In genomic region chr2:174688079-174688478, GRCh38 we compare ENCODE assay signal across 1 cellular context.
TF ChIP-seq lines count a peak whose summit lies in the region.

No MANE protein-coding gene starts in this region.

TF ChIP-seq in GM23338, 12 proteins besides CTCF, POLR2A, EP300 and RAD21 (continued from another document):
- TF ChIP-seq, protein P1, sequence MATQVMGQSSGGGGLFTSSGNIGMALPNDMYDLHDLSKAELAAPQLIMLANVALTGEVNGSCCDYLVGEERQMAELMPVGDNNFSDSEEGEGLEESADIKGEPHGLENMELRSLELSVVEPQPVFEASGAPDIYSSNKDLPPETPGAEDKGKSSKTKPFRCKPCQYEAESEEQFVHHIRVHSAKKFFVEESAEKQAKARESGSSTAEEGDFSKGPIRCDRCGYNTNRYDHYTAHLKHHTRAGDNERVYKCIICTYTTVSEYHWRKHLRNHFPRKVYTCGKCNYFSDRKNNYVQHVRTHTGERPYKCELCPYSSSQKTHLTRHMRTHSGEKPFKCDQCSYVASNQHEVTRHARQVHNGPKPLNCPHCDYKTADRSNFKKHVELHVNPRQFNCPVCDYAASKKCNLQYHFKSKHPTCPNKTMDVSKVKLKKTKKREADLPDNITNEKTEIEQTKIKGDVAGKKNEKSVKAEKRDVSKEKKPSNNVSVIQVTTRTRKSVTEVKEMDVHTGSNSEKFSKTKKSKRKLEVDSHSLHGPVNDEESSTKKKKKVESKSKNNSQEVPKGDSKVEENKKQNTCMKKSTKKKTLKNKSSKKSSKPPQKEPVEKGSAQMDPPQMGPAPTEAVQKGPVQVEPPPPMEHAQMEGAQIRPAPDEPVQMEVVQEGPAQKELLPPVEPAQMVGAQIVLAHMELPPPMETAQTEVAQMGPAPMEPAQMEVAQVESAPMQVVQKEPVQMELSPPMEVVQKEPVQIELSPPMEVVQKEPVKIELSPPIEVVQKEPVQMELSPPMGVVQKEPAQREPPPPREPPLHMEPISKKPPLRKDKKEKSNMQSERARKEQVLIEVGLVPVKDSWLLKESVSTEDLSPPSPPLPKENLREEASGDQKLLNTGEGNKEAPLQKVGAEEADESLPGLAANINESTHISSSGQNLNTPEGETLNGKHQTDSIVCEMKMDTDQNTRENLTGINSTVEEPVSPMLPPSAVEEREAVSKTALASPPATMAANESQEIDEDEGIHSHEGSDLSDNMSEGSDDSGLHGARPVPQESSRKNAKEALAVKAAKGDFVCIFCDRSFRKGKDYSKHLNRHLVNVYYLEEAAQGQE (IDR thresholded peaks at IDR 0.05; ENCODE audit: unreplicated experiment), result no peak
- no peak for TF ChIP-seq ZNF331 (CRISPR knock-in tag; IDR thresholded peaks at IDR 0.05; ENCODE audit: low read depth)
- TF ChIP-seq STAT1 (IDR thresholded peaks at IDR 0.05; ENCODE audit: unreplicated experiment), result no peak
- TF ChIP-seq POLR2AphosphoS5 (IDR thresholded peaks at IDR 0.05; ENCODE audit: low read depth), result no peak
- TF ChIP-seq JUNB (IDR thresholded peaks at IDR 0.05; ENCODE audit: unreplicated experiment), result no peak
- TF ChIP-seq, protein P2, sequence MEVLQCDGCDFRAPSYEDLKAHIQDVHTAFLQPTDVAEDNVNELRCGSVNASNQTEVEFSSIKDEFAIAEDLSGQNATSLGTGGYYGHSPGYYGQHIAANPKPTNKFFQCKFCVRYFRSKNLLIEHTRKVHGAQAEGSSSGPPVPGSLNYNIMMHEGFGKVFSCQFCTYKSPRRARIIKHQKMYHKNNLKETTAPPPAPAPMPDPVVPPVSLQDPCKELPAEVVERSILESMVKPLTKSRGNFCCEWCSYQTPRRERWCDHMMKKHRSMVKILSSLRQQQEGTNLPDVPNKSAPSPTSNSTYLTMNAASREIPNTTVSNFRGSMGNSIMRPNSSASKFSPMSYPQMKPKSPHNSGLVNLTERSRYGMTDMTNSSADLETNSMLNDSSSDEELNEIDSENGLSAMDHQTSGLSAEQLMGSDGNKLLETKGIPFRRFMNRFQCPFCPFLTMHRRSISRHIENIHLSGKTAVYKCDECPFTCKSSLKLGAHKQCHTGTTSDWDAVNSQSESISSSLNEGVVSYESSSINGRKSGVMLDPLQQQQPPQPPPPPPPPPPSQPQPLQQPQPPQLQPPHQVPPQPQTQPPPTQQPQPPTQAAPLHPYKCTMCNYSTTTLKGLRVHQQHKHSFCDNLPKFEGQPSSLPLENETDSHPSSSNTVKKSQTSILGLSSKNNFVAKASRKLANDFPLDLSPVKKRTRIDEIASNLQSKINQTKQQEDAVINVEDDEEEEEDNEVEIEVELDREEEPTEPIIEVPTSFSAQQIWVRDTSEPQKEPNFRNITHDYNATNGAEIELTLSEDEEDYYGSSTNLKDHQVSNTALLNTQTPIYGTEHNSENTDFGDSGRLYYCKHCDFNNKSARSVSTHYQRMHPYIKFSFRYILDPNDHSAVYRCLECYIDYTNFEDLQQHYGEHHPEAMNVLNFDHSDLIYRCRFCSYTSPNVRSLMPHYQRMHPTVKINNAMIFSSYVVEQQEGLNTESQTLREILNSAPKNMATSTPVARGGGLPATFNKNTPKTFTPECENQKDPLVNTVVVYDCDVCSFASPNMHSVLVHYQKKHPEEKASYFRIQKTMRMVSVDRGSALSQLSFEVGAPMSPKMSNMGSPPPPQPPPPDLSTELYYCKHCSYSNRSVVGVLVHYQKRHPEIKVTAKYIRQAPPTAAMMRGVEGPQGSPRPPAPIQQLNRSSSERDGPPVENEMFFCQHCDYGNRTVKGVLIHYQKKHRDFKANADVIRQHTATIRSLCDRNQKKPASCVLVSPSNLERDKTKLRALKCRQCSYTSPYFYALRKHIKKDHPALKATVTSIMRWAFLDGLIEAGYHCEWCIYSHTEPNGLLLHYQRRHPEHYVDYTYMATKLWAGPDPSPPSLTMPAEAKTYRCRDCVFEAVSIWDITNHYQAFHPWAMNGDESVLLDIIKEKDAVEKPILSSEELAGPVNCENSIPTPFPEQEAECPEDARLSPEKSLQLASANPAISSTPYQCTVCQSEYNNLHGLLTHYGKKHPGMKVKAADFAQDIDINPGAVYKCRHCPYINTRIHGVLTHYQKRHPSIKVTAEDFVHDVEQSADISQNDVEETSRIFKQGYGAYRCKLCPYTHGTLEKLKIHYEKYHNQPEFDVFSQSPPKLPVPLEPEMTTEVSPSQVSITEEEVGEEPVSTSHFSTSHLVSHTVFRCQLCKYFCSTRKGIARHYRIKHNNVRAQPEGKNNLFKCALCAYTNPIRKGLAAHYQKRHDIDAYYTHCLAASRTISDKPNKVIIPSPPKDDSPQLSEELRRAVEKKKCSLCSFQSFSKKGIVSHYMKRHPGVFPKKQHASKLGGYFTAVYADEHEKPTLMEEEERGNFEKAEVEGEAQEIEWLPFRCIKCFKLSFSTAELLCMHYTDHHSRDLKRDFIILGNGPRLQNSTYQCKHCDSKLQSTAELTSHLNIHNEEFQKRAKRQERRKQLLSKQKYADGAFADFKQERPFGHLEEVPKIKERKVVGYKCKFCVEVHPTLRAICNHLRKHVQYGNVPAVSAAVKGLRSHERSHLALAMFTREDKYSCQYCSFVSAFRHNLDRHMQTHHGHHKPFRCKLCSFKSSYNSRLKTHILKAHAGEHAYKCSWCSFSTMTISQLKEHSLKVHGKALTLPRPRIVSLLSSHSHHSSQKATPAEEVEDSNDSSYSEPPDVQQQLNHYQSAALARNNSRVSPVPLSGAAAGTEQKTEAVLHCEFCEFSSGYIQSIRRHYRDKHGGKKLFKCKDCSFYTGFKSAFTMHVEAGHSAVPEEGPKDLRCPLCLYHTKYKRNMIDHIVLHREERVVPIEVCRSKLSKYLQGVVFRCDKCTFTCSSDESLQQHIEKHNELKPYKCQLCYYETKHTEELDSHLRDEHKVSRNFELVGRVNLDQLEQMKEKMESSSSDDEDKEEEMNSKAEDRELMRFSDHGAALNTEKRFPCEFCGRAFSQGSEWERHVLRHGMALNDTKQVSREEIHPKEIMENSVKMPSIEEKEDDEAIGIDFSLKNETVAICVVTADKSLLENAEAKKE (CRISPR knock-in tag; IDR thresholded peaks at IDR 0.05), result no peak
